In the genomic region with DNA sequence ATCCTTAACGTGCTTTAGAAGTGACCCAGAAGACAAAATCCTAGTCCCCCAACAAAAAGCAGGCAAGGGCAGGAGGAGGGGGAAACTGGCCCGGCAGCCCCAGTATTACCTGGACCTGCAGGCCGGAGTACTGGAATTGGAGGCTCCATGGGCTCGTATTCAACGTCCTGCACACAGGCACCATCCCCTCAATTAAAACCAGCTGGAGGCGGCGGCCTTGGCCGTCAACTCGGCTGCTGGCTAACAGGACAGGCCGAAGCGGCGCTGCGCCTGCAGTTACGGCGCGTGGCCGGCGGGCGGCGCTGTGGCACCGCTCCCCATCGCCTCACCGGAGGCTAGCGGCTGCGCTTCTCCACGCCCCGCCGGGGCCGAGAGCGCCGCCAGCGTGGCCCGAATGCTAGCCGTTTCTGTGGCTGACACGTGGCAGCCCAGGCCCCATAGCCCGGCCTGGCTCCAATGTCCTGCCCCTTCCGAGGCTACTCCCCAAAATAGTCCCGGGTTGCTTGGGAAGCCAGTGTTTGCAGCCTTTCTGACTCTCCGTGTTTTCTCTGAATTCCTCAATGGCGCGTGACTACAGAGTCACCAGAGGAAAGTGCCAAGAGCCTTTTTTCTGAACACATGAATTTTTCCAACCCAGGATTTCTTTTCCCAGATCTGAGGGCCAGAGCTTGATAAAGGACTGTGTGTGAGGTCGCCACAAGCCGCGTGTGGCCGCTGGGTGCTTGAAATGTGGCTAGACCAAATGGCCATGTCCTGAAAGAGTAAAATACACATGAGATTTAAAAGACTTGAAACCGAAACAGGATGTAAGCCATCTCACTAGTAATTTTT, we compare ENCODE assay signal across 8 cellular contexts.
DNase-seq lines count a peak whose midpoint lies in the region; ATAC-seq and TF ChIP-seq lines count a peak whose summit lies in the region.

No MANE protein-coding gene starts in this region.

- DNase-seq in DMS153 treated with DMSO at 0.1 percent for 48 hours (lab: John Stamatoyannopoulos, UW; ENCODE audit: unreplicated experiment) (peak; percentile 89), HuH-7 (ENCODE audit: low spot score) (peak; percentile 96), activated T-helper 1 cell treated with Interleukin-2 at 50 U/mL for 16 hours (ENCODE audit: low read depth) (peak; percentile 66), fibroblast of gingiva (ENCODE audit: low read depth) (peak; percentile 97)
- peak; percentile 57 to 87 (median 77) for DNase-seq in naive thymus-derived CD8-positive, alpha-beta T cell
- peak; percentile 90 for DNase-seq in stimulated activated naive B cell treated with anti-CD40 and anti-IgM and Interleukin-4, amounts not matched to agents 10 μg/mL and 1 μg/mL and 100 μg/mL, for 72 hours

- H3K4me3 Mint-ChIP-seq in naive thymus-derived CD8-positive, alpha-beta T cell: peak overlapping the region; percentile 82 to 92 (median 88)
- H3K4me3 Mint-ChIP-seq in stimulated activated naive B cell treated with anti-CD40 and anti-IgM and Interleukin-4, amounts not matched to agents 10 μg/mL and 1 μg/mL and 100 μg/mL, for 72 hours: peak overlapping the region; percentile 80 to 85

- H3K27me3 Mint-ChIP-seq in naive thymus-derived CD8-positive, alpha-beta T cell: peaks cover 0 to 6% (median 3%) of the 10 kb centered on the region in 5 donors
- peaks cover 0 to 3% of the 10 kb centered on the region in 2 donors for H3K27me3 Mint-ChIP-seq in stimulated activated naive B cell treated with anti-CD40 and anti-IgM and Interleukin-4, amounts not matched to agents 10 μg/mL and 1 μg/mL and 100 μg/mL, for 72 hours

- no peaks in the 10 kb centered on the region for H3K36me3 Mint-ChIP-seq in naive thymus-derived CD8-positive, alpha-beta T cell
- H3K36me3 Mint-ChIP-seq in stimulated activated naive B cell treated with anti-CD40 and anti-IgM and Interleukin-4, amounts not matched to agents 10 μg/mL and 1 μg/mL and 100 μg/mL, for 72 hours: peaks cover 0 to 3% of the 10 kb centered on the region in 2 donors

- peaks cover 0 to 2% (median 0%) of the 10 kb centered on the region in 9 donors for H3K9me3 Mint-ChIP-seq in naive thymus-derived CD8-positive, alpha-beta T cell
- no peaks in the 10 kb centered on the region for H3K9me3 Mint-ChIP-seq in stimulated activated naive B cell treated with anti-CD40 and anti-IgM and Interleukin-4, amounts not matched to agents 10 μg/mL and 1 μg/mL and 100 μg/mL, for 72 hours

- ATAC-seq in GM21526 (IDR thresholded peaks at IDR 0.05; ENCODE audit: low FRiP score, unreplicated experiment): peak; percentile 90
- peak; percentile 91 to 94 for ATAC-seq in naive thymus-derived CD8-positive, alpha-beta T cell
- ATAC-seq in stimulated activated naive B cell treated with anti-CD40 and anti-IgM and Interleukin-4, amounts not matched to agents 10 μg/mL and 1 μg/mL and 100 μg/mL, for 72 hours (replicated peaks): peak; percentile 95 to 97

- peaks cover 6 to 14% (median 12%) of the 10 kb centered on the region in 4 donors for H3K4me1 Mint-ChIP-seq in naive thymus-derived CD8-positive, alpha-beta T cell
- peaks cover 7 to 10% of the 10 kb centered on the region in 2 donors for H3K4me1 Mint-ChIP-seq in stimulated activated naive B cell treated with anti-CD40 and anti-IgM and Interleukin-4, amounts not matched to agents 10 μg/mL and 1 μg/mL and 100 μg/mL, for 72 hours

- POLR2A ChIA-PET in naive thymus-derived CD8-positive, alpha-beta T cell (lab: Charles Lee): interaction anchor here (0.6 to 2.4 kb wide), 5 partner anchors 10 to 514 kb away, joined by 3 to 12 read pairs (median 4); partner anchors contain the start of genes AIDA and BROX

- peak overlapping the region; percentile 82 to 97 (median 91) for H3K27ac Mint-ChIP-seq in naive thymus-derived CD8-positive, alpha-beta T cell
- H3K27ac Mint-ChIP-seq in stimulated activated naive B cell treated with anti-CD40 and anti-IgM and Interleukin-4, amounts not matched to agents 10 μg/mL and 1 μg/mL and 100 μg/mL, for 72 hours: peak overlapping the region; percentile 96

TF ChIP-seq in PFSK-1, 5 proteins besides CTCF, POLR2A, EP300 and RAD21:
- TF ChIP-seq SIN3A (IDR thresholded peaks at IDR 0.05; ENCODE audit: borderline replicate concordance, insufficient read depth, low read length): no peak
- peak in 1 of 2 experiments; percentile 41; a peak in 1 of 4 replicates for TF ChIP-seq REST (IDR thresholded peaks at IDR 0.05; ENCODE audit: insufficient read depth in 1 of 2, low read depth in 2 of 2, low read length in 2 of 2)
- peak; percentile 85 for TF ChIP-seq POLR2AphosphoS5 (IDR thresholded peaks at IDR 0.05; ENCODE audit: low read depth, low read length)
- peak; percentile 99 for TF ChIP-seq FOXP2 (optimal IDR thresholded peaks at IDR 0.05; ENCODE audit: borderline replicate concordance, extremely low read depth, extremely low read length, insufficient read depth)
- TF ChIP-seq TAF1 (IDR thresholded peaks at IDR 0.05; ENCODE audit: borderline replicate concordance, insufficient read depth, low read length): no peak

Comparison
In these comparisons a context has a peak if more than half of its experiments do, and no peak if none do; other contexts are left out.
1. Peak in every context shown above with its lines: DNase-seq and ATAC-seq.